12 cellular contexts compared by ENCODE assay signal in the genomic region with DNA sequence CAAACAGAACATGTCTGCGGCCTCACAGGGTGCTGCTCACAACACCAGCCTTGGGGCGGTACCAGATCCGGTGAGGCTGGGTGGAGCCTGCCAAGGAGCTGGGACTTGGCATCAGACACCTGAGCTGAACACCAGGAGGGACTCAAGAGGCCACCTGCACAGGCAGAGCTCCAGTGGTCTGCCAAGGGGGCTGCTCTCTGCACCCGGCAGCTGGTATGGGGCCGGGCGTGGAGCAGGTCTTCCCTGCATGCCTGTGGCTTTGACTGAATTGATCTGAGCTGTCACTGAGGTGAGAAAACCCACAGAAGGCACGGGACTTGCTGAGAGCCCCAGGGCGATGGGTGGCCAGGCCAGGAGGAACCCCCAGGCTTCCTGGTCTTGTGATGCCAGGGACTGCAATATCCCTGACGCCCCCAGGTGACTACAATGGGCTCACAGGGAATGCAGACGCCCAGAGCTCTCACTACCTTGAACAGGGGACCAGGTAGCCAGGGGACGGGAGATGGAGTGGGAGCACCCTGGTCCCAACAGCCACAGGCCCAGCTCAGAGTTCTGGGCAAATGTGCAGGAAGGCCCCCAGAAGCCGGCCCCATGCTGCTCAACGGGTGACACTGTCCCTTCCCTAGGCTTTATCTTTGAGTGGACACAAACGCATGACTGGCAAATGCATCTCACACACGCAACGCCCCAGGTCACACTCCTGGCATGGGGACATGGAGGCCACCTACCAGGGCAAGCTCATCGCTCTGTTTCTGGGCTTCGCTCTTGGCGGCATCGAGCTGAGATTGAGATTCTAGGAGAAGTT. TPM values are rescaled to one million over a fixed set of nuclear protein-coding genes. Genes with fewer than 3 reads are reported as not detected.
DNase-seq lines count a peak whose midpoint lies in the region; ATAC-seq, FAIRE-seq and TF ChIP-seq lines count a peak whose summit lies in the region.
"Had no signal": no experiment of that assay in that cellular context is flagged by ENCODE, and none has a peak within 500 bp of the region (broad histone marks: within the 10 kb centered on the region; RNA-seq: fewer than 3 reads in every experiment).

No MANE protein-coding gene starts in this region.

- POLR2A ChIA-PET in SK-N-SH (lab: Yijun Ruan, JAX) (no interaction called here), OCI-LY7 (lab: Charles Lee) (interaction anchor here (0.6 kb wide), 1 partner anchor 52 kb away, joined by 3 read pairs; no protein-coding TSS in a partner anchor)

- TF ChIP-seq RAD21 in SK-N-SH (IDR thresholded peaks at IDR 0.05; ENCODE audit: low read length) = no peak

- H3K79me2 ChIP-seq in SK-N-SH (ENCODE audit: insufficient read depth) = no peaks in the 10 kb centered on the region
- H3K79me2 ChIP-seq in OCI-LY7 (ENCODE audit: insufficient read depth, low read depth, low read length) = no peaks in the 10 kb centered on the region

- TF ChIP-seq EP300 in SK-N-SH (IDR thresholded peaks at IDR 0.05; ENCODE audit: borderline replicate concordance in 1 of 2, low read depth in 1 of 2, low read length in 1 of 2) = no peak

- FAIRE-seq in HTR-8/SVneo (lab: Jason Lieb, UNC) = no peak

- H3K4me3 ChIP-seq in SK-N-SH (ENCODE audit: low read depth in 2 of 2, low read length in 1 of 2) (no peak overlapping the region), OCI-LY7 (ENCODE audit: low read depth, low read length, poor library complexity, severe bottlenecking) (no peak overlapping the region), thyroid gland (replicated peaks in 1 of 3) (no peak overlapping the region)
- H3K4me3 ChIP-seq: ascending aorta, GM23248 had no signal

- H3K9me2 ChIP-seq in SK-N-SH = no peaks in the 10 kb centered on the region
- H3K9me2 ChIP-seq in OCI-LY7 (ENCODE audit: insufficient read depth, low read length) = no peaks in the 10 kb centered on the region

- WGBS in SK-N-SH (ENCODE audit: low lambda C conversion rate) = 91% methylated on average over 16 of the region's 20 CpGs
- 76 to 77% methylated on average over 14 to 18 of the region's 20 CpGs for WGBS in thyroid gland, 2 donors

- H3K27me3 ChIP-seq in SK-N-SH (ENCODE audit: insufficient read depth) (no peaks in the 10 kb centered on the region), thyroid gland (no peaks in the 10 kb centered on the region)
- H3K27me3 ChIP-seq: ascending aorta had no signal

- TF ChIP-seq CTCF in SK-N-SH (IDR thresholded peaks at IDR 0.05) (no peak; the same call in 1 of the 2 replicates), OCI-LY7 (conservative IDR thresholded peaks at IDR 0.05; ENCODE audit: low read length) (0 out of 2 replicates have a peak, but pooled peaks have one; percentile 16), thyroid gland (IDR thresholded peaks at IDR 0.05) (peak in 2 of 6 experiments; percentile 12 to 28)

- CTCF ChIA-PET in SK-N-SH (lab: Yijun Ruan, JAX) = interaction anchor here (0.6 to 8.7 kb wide), 28 partner anchors 9 to 377 kb away, joined by 3 to 96 read pairs (median 4); partner anchors contain the start of genes BFSP1 and DSTN
- CTCF ChIA-PET in OCI-LY7 (lab: Charles Lee; ENCODE audit: unreplicated experiment) = no interaction called here

- H2AFZ ChIP-seq in SK-N-SH (ENCODE audit: low read depth) (no peak overlapping the region), OCI-LY7 (ENCODE audit: low read length) (no peak overlapping the region)
- H2AFZ ChIP-seq: GM23248 had no signal

- H3F3A ChIP-seq in SK-N-SH (replicated peaks; ENCODE audit: insufficient read depth) = no peaks in the 10 kb centered on the region

- H3K27ac ChIP-seq in SK-N-SH (ENCODE audit: low read depth in 2 of 2, low read length in 1 of 2) (no peak overlapping the region), OCI-LY7 (ENCODE audit: low read depth, low read length, poor library complexity, severe bottlenecking) (no peak overlapping the region), thyroid gland (peak overlapping the region; percentile 9 to 86 (median 75))
- H3K27ac ChIP-seq: epithelial cell of prostate, GM23248, KMS-11 had no signal

- H4K20me1 ChIP-seq in SK-N-SH (ENCODE audit: insufficient read depth) (no peaks in the 10 kb centered on the region), OCI-LY7 (ENCODE audit: insufficient read depth, low read length) (no peaks in the 10 kb centered on the region)

- H3K4me1 ChIP-seq in SK-N-SH (ENCODE audit: control insufficient read depth in 1 of 2, insufficient read depth in 2 of 2, low read depth in 1 of 2, low read length in 1 of 2) (no peaks in the 10 kb centered on the region), OCI-LY7 (ENCODE audit: insufficient read depth, low read length, poor library complexity, severe bottlenecking) (no peaks in the 10 kb centered on the region), thyroid gland (peaks cover 9 to 24% of the 10 kb centered on the region in 2 donors)

- no peak overlapping the region for H3K4me2 ChIP-seq in SK-N-SH
- H3K4me2 ChIP-seq in OCI-LY7 (ENCODE audit: low read length) = no peak overlapping the region
- H3K4me2 ChIP-seq: KMS-11 had no signal

- no TSS peak for BruUV-seq in OCI-LY7 (replicated peaks; lab: Mats Ljungman, UMichigan)

- intact Hi-C loops in OCI-LY7 (cut with micrococcal nuclease; ENCODE audit: unreplicated experiment) (loop anchor here (1.0 to 2.0 kb wide), 2 partner anchors 81 to 113 kb away; no protein-coding TSS in a partner anchor), cardiac septum (cut with DNase I) (loop anchor here (1.0 kb wide), 1 partner anchor 81 kb away; no protein-coding TSS in a partner anchor), thyroid gland (cut with DNase I) (loop anchor here (5.0 kb wide), 1 partner anchor 86 kb away; the partner anchor contains the start of gene BFSP1)

- DNase-seq in SK-N-SH (peak; percentile 14), OCI-LY7 (ENCODE audit: low spot score) (no peak), cardiac septum (ENCODE audit: low spot score) (peak; percentile 73), thyroid gland (peak; percentile 89 to 91), HTR-8/SVneo (ENCODE audit: insufficient read length, low spot score) (no peak), cortex of kidney (lab: John Stamatoyannopoulos, UW) (no peak)
- DNase-seq in activated CD4-positive, alpha-beta T cell treated with anti-CD3 and anti-CD28 coated beads, Interleukin-2, amount 50 U/mL, for 1 hour = no peak

- no peak overlapping the region for H3K9ac ChIP-seq in SK-N-SH
- H3K9ac ChIP-seq: GM23248, KMS-11 had no signal

- ATAC-seq in SK-N-SH treated with all-trans-retinoic acid at 6 μM for 48 hours = no peak; the same call in 2 of the 3 replicates

- H3K36me3 ChIP-seq in SK-N-SH (replicated peaks in 1 of 2; ENCODE audit: control insufficient read depth in 1 of 2, insufficient read depth in 2 of 2, low read length in 1 of 2) (peaks cover 1 to 62% of the 10 kb centered on the region in 2 experiments), OCI-LY7 (ENCODE audit: insufficient read depth, low read length) (no peaks in the 10 kb centered on the region), thyroid gland (peaks cover 58 to 82% of the 10 kb centered on the region in 2 donors)

- TF ChIP-seq POLR2A in thyroid gland (IDR thresholded peaks at IDR 0.05) = peak in 1 of 2 donors; percentile 19

- H3K9me3 ChIP-seq in SK-N-SH (no peaks in the 10 kb centered on the region), OCI-LY7 (ENCODE audit: low read length) (no peaks in the 10 kb centered on the region), thyroid gland (no peaks in the 10 kb centered on the region)
- H3K9me3 ChIP-seq: ascending aorta had no signal

TF ChIP-seq in SK-N-SH, 30 proteins besides CTCF, POLR2A, EP300 and RAD21 (continues in another document):
- no peak for TF ChIP-seq GABPA (IDR thresholded peaks at IDR 0.05; ENCODE audit: low read depth)
- no peak for TF ChIP-seq MXI1 (IDR thresholded peaks at IDR 0.05; ENCODE audit: low read depth, low read length)
- TF ChIP-seq FOXM1 (IDR thresholded peaks at IDR 0.05; ENCODE audit: low read depth) = no peak
- no peak for TF ChIP-seq ELF1 (IDR thresholded peaks at IDR 0.05)
- no peak for TF ChIP-seq TAF1 (IDR thresholded peaks at IDR 0.05; ENCODE audit: borderline replicate concordance, low read depth, low read length)
- no peak for TF ChIP-seq SIN3A (IDR thresholded peaks at IDR 0.05; ENCODE audit: borderline replicate concordance, low read depth, low read length)

TF ChIP-seq in SK-N-SH treated with all-trans-retinoic acid at 6 μM for 48 hours, 23 proteins besides CTCF, POLR2A, EP300 and RAD21:
- no peak for TF ChIP-seq ESRRG (CRISPR knock-in tag; IDR thresholded peaks at IDR 0.05)
- TF ChIP-seq OSR1 (CRISPR knock-in tag; IDR thresholded peaks at IDR 0.05) = no peak
- no peak for TF ChIP-seq ZNF565 (CRISPR knock-in tag; conservative IDR thresholded peaks at IDR 0.05; ENCODE audit: low read depth)
- TF ChIP-seq ZNF70 (CRISPR knock-in tag; IDR thresholded peaks at IDR 0.05) = no peak

RNA-seq across cellular contexts. Expression of gene DSTN, which starts 48.2 kb away (rescaled TPM):
- 151 and 167 TPM in 2 replicates for polyA plus RNA-seq in SK-N-SH (2012; rRNA removed)
- 249 and 348 TPM in 2 replicates for polyA plus RNA-seq in SK-N-SH (2012; cell fraction: cytosol; rRNA removed)
- polyA plus RNA-seq in SK-N-SH (2012; cell fraction: nucleus; rRNA removed) = 57.6 and 74.2 TPM in 2 replicates
- 25.5 and 28.0 TPM in 2 replicates for total RNA-seq in OCI-LY7 (2014; rRNA removed; shearing (Covaris generic))
- total RNA-seq in OCI-LY7 (2022) (58.1 and 61.2 TPM in 2 replicates), cardiac septum (569 TPM), thyroid gland (100 to 1,000 TPM; 504 to 681 (median 560) TPM)

Comparison
In these comparisons a context has a peak if more than half of its experiments do, and no peak if none do; other contexts are left out.
1. DNase-seq: peak in SK-N-SH (single experiment), cardiac septum (single experiment) and thyroid gland (2 of 2); none in OCI-LY7 (single experiment), HTR-8/SVneo (single experiment), cortex of kidney (single experiment) and activated CD4-positive, alpha-beta T cell treated with anti-CD3 and anti-CD28 coated beads, Interleukin-2, amount 50 U/mL, for 1 hour (single experiment).
2. H3K27ac ChIP-seq: peak in thyroid gland (3 of 3); none in SK-N-SH (0 of 2) and OCI-LY7 (single experiment).